Comparison of ENCODE assay signal across 24 cellular contexts in the genomic region with DNA sequence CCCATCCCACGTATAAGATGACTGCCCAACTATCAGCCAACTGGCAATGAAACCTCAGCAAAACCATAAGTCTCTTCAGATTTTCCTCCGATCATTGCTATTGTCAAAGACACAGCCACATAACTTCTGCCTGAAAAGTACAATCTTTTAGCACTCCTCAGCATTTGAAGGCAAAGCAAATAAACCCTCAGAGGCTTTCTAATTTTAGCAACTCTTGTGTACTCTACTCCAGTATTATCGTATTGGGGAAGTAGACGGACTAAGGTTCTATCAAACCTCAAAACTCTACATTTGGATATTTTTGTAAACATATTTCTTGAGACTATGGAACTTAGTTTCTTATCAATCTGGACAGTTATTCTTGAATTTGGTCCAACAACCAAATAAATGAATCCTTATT.
DNase-seq lines count a peak whose midpoint lies in the region; ATAC-seq, FAIRE-seq and TF ChIP-seq lines count a peak whose summit lies in the region.
"Had no signal": no experiment of that assay in that cellular context is flagged by ENCODE, and none has a peak within 500 bp of the region (broad histone marks: within the 10 kb centered on the region; RNA-seq: fewer than 3 reads in every experiment).

No MANE protein-coding gene starts in this region.

- H3K4me1 Mint-ChIP-seq in chondrocyte (ENCODE audit: low read depth): peaks cover 7% of the 10 kb centered on the region
- peaks cover 12% of the 10 kb centered on the region for H3K4me1 Mint-ChIP-seq in glutamatergic neuron (ENCODE audit: low read depth, unreplicated experiment)
- H3K4me1 Mint-ChIP-seq: B cell; CD4-positive, alpha-beta memory T cell; CD8-positive, alpha-beta memory T cell had no signal

- H3K4me3 ChIP-seq in SU-DHL-6 (ENCODE audit: insufficient read depth, low read length, poor library complexity, severe bottlenecking) (no peak overlapping the region), pancreas (no peak overlapping the region)
- H3K4me3 ChIP-seq: A549; BLaER1 treated with 17β-estradiol and CSF1 and Interleukin-3, amounts not matched to agents 10 nM and 100 nM; GM12878 had no signal

- H4K20me1 ChIP-seq in SU-DHL-6 (ENCODE audit: low read depth, low read length): no peaks in the 10 kb centered on the region
- H4K20me1 ChIP-seq: BLaER1 treated with 17β-estradiol and CSF1 and Interleukin-3, amounts not matched to agents 10 nM and 100 nM had no signal

- TF ChIP-seq CTCF in D721Med (IDR thresholded peaks at IDR 0.05; ENCODE audit: insufficient read depth, missing control alignments) (no peak), SU-DHL-6 (IDR thresholded peaks at IDR 0.05; ENCODE audit: insufficient read depth, low read length, poor library complexity, severe bottlenecking) (no peak), chondrocyte (IDR thresholded peaks at IDR 0.05) (no peak), pancreas (IDR thresholded peaks at IDR 0.05) (no peak), glutamatergic neuron (IDR thresholded peaks at IDR 0.05; ENCODE audit: partially characterized antibody, unreplicated experiment) (no peak)

- no peak for TF ChIP-seq POLR2A in H54 (IDR thresholded peaks at IDR 0.05; ENCODE audit: low read depth, low read length)

- intact Hi-C loops in pancreas (cut with DNase I): no loop called here

- H3K79me2 ChIP-seq in SU-DHL-6 (ENCODE audit: insufficient read depth, low read length): no peaks in the 10 kb centered on the region

- H3K4me1 ChIP-seq in pancreas: peaks cover 6 to 21% (median 9%) of the 10 kb centered on the region in 3 donors
- H3K4me1 ChIP-seq: A549 had no signal

- H3K9me2 ChIP-seq in SU-DHL-6 (replicated peaks; ENCODE audit: insufficient read depth, low read length): no peaks in the 10 kb centered on the region

- no peaks in the 10 kb centered on the region for H3K27me3 Mint-ChIP-seq in chondrocyte (ENCODE audit: low read depth)
- peaks cover 2% of the 10 kb centered on the region for H3K27me3 Mint-ChIP-seq in glutamatergic neuron (ENCODE audit: unreplicated experiment)
- H3K27me3 Mint-ChIP-seq: B cell; CD4-positive, alpha-beta memory T cell; CD8-positive, alpha-beta memory T cell had no signal

- H3K27me3 ChIP-seq in SU-DHL-6 (ENCODE audit: low read length) (no peaks in the 10 kb centered on the region), pancreas (no peaks in the 10 kb centered on the region)
- H3K27me3 ChIP-seq: BLaER1 treated with 17β-estradiol and CSF1 and Interleukin-3, amounts not matched to agents 10 nM and 100 nM had no signal

- no peaks in the 10 kb centered on the region for H3F3A ChIP-seq in SU-DHL-6 (ENCODE audit: insufficient read depth)

- no peak for DNase-seq in D721Med (ENCODE audit: insufficient read length, low spot score)
- DNase-seq in chondrocyte (ENCODE audit: low spot score): no peak
- no peak for DNase-seq in pancreas
- no peak for DNase-seq in glutamatergic neuron
- no peak for DNase-seq in DMS53 (lab: John Stamatoyannopoulos, UW)
- DNase-seq in H54 (ENCODE audit: insufficient read length, low spot score): no peak
- DNase-seq in ecto neural progenitor cell (ENCODE audit: low spot score): no peak
- DNase-seq: AML-193; CD4-positive, alpha-beta memory T cell; CD8-positive, alpha-beta memory T cell; COR-L47; DMS79; DND-41; EL; GDM1 had no signal

- 41 to 44% methylated on average over 4 of the region's 4 CpGs for WGBS in pancreas, 2 donors

- H3K9me3 ChIP-seq in SU-DHL-6 (ENCODE audit: insufficient read depth, low read length) (no peaks in the 10 kb centered on the region), pancreas (no peaks in the 10 kb centered on the region)
- H3K9me3 ChIP-seq: A549; BLaER1 treated with 17β-estradiol and CSF1 and Interleukin-3, amounts not matched to agents 10 nM and 100 nM had no signal

- FAIRE-seq in D721Med (lab: Jason Lieb, UNC) (peak; percentile 56), pancreas (lab: Jason Lieb, UNC) (no peak), H54 (lab: Jason Lieb, UNC) (no peak)
- FAIRE-seq: A549, GM12878, GM12892, GM18507 had no signal

- H3K9me3 Mint-ChIP-seq in chondrocyte (ENCODE audit: low read depth): peaks cover 4% of the 10 kb centered on the region
- H3K9me3 Mint-ChIP-seq in glutamatergic neuron (ENCODE audit: unreplicated experiment): no peaks in the 10 kb centered on the region

- H3K36me3 ChIP-seq in SU-DHL-6 (ENCODE audit: low read length) (no peaks in the 10 kb centered on the region), pancreas (no peaks in the 10 kb centered on the region)
- H3K36me3 ChIP-seq: BLaER1 treated with 17β-estradiol and CSF1 and Interleukin-3, amounts not matched to agents 10 nM and 100 nM had no signal

- H3K9ac ChIP-seq in SU-DHL-6 (ENCODE audit: low read length): no peak overlapping the region
- H3K9ac ChIP-seq: BLaER1 treated with 17β-estradiol and CSF1 and Interleukin-3, amounts not matched to agents 10 nM and 100 nM had no signal

- H3K27ac ChIP-seq in SU-DHL-6 (ENCODE audit: low read depth, low read length) (no peak overlapping the region), pancreas (no peak overlapping the region)
- H3K27ac ChIP-seq: 22Rv1; A549; BLaER1 treated with 17β-estradiol and CSF1 and Interleukin-3, amounts not matched to agents 10 nM and 100 nM; C4-2B had no signal

- H3K36me3 Mint-ChIP-seq in chondrocyte (ENCODE audit: low read depth): no peaks in the 10 kb centered on the region
- H3K36me3 Mint-ChIP-seq in glutamatergic neuron (ENCODE audit: unreplicated experiment): no peaks in the 10 kb centered on the region
- H3K36me3 Mint-ChIP-seq: CD4-positive, alpha-beta memory T cell; CD8-positive, alpha-beta memory T cell had no signal

- H2AFZ ChIP-seq in SU-DHL-6 (ENCODE audit: low read depth, low read length, severe bottlenecking): peak overlapping the region; percentile 71

- H3K4me3 Mint-ChIP-seq in chondrocyte (ENCODE audit: unreplicated experiment) (no peak overlapping the region), glutamatergic neuron (ENCODE audit: unreplicated experiment) (no peak overlapping the region)
- H3K4me3 Mint-ChIP-seq: B cell; CD4-positive, alpha-beta memory T cell; CD8-positive, alpha-beta memory T cell had no signal

- no peak overlapping the region for H3K4me2 ChIP-seq in SU-DHL-6 (ENCODE audit: low read depth, low read length, poor library complexity, severe bottlenecking)
- H3K4me2 ChIP-seq: A549 had no signal

- ATAC-seq in pancreas: peak in 3 of 4 donors; percentile 73 to 95 (median 85)
- ATAC-seq: A549, GM12878 had no signal

- H3K27ac Mint-ChIP-seq in chondrocyte (ENCODE audit: unreplicated experiment) (peak overlapping the region; percentile 37), glutamatergic neuron (ENCODE audit: unreplicated experiment) (no peak overlapping the region)
- H3K27ac Mint-ChIP-seq: B cell; CD4-positive, alpha-beta memory T cell; CD8-positive, alpha-beta memory T cell had no signal
